In genomic region chr9:137759649-137760321, GRCh38 we compare ENCODE assay signal across 15 cellular contexts.
DNase-seq lines count a peak whose midpoint lies in the region; ATAC-seq, FAIRE-seq and TF ChIP-seq lines count a peak whose summit lies in the region.
"Had no signal": no experiment of that assay in that cellular context is flagged by ENCODE, and none has a peak within 500 bp of the region (broad histone marks: within the 10 kb centered on the region; RNA-seq: fewer than 3 reads in every experiment).

No MANE protein-coding gene starts in this region.

- no peaks in the 10 kb centered on the region for H3K27me3 Mint-ChIP-seq in type B pancreatic cell

- H2BK15ac ChIP-seq in mesendoderm (replicated peaks; ENCODE audit: low read depth): no peak overlapping the region

- no peak overlapping the region for H3K4me2 ChIP-seq in HepG2 (ENCODE audit: low read depth, low read length)
- H3K4me2 ChIP-seq in mesendoderm (ENCODE audit: low read length): no peak overlapping the region

- H3K36me3 Mint-ChIP-seq in type B pancreatic cell: peaks cover 62% of the 10 kb centered on the region

- H3K4me3 Mint-ChIP-seq in type B pancreatic cell: no peak overlapping the region

- WGBS in HepG2 (ENCODE audit: low lambda C conversion rate): 93% methylated on average over 24 of the region's 24 CpGs
- 76% methylated on average over 4 of the region's 24 CpGs for WGBS in right lobe of liver (ENCODE audit: insufficient coverage, low coverage, low lambda C conversion rate, missing lambda C conversion rate)
- WGBS in mesendoderm (ENCODE audit: extremely low coverage, insufficient coverage, low lambda C conversion rate): no CpG with 5 or more reads among the region's 24 CpGs

- no peak for ATAC-seq in HepG2
- no peak for ATAC-seq in right lobe of liver
- no peak for ATAC-seq in left colon

- intact Hi-C loops in HepG2 (cut with micrococcal nuclease; ENCODE audit: unreplicated experiment): no loop called here
- intact Hi-C loops in right lobe of liver (cut with DNase I): no loop called here
- intact Hi-C loops in left colon (cut with DNase I, micrococcal nuclease): no loop called here

- H3K9me3 ChIP-seq in HepG2 (ENCODE audit: low read length): no peaks in the 10 kb centered on the region
- no peaks in the 10 kb centered on the region for H3K9me3 ChIP-seq in right lobe of liver

- H3K23ac ChIP-seq in mesendoderm (ENCODE audit: low read length): no peak overlapping the region

- peaks cover 7% of the 10 kb centered on the region for H3K9me3 Mint-ChIP-seq in type B pancreatic cell

- TF ChIP-seq RAD21 in HepG2 (CRISPR knock-in tag; IDR thresholded peaks at IDR 0.05): no peak

- CTCF ChIA-PET in HepG2 (lab: Yijun Ruan, JAX; ENCODE audit: low intra/inter-chr PET ratio, low total read pairs): no interaction called here

- H3K4me1 ChIP-seq in HepG2 (ENCODE audit: insufficient read depth, low read length) (no peaks in the 10 kb centered on the region), right lobe of liver (peaks cover 0 to 11% (median 5%) of the 10 kb centered on the region in 4 donors), mesendoderm (ENCODE audit: control insufficient read depth, low read depth, low read length) (no peaks in the 10 kb centered on the region)

- H3K27me3 ChIP-seq in HepG2 (ENCODE audit: control insufficient read depth in 1 of 2, insufficient read depth in 2 of 2, low read length in 2 of 2) (no peaks in the 10 kb centered on the region), right lobe of liver (no peaks in the 10 kb centered on the region), mesendoderm (ENCODE audit: insufficient read depth, low read length, poor library complexity) (no peaks in the 10 kb centered on the region)

- H2AK5ac ChIP-seq in mesendoderm (ENCODE audit: low read length): no peak overlapping the region

- H3K4ac ChIP-seq in mesendoderm (ENCODE audit: low read depth, low read length): no peak overlapping the region

- H3K27ac Mint-ChIP-seq in type B pancreatic cell: no peak overlapping the region

- no peaks in the 10 kb centered on the region for H4K20me1 ChIP-seq in HepG2 (ENCODE audit: insufficient read depth, low read length)

- H3K36me3 ChIP-seq in HepG2 (replicated peaks in 1 of 2; ENCODE audit: control insufficient read depth in 1 of 2, insufficient read depth in 2 of 2, low read length in 2 of 2): peaks cover 24 to 68% of the 10 kb centered on the region in 2 experiments
- peaks cover 0 to 61% (median 16%) of the 10 kb centered on the region in 4 donors for H3K36me3 ChIP-seq in right lobe of liver
- peaks cover 12% of the 10 kb centered on the region for H3K36me3 ChIP-seq in mesendoderm (ENCODE audit: control insufficient read depth, insufficient read depth, low read length)

- DNase-seq in HepG2 (ENCODE audit: low spot score) (no peak), right lobe of liver (no peak), SK-N-DZ (ENCODE audit: low spot score) (peak; percentile 40), mesendoderm (peak; percentile 77), dedifferentiated amniotic fluid mesenchymal stem cell (ENCODE audit: extremely low spot score) (no peak), left colon (no peak), H4 (ENCODE audit: low spot score) (no peak), type B pancreatic cell (ENCODE audit: extremely low spot score, unreplicated experiment) (no peak)
- DNase-seq: C1 segment of cervical spinal cord; GDM1; left ventricle myocardium inferior; NCI-H446 treated with DMSO at 0.1 percent for 48 hours; stimulated activated CD4-positive, alpha-beta T cell treated with anti-CD3 and anti-CD28 coated beads, Interleukin-1b, Interleukin-23, amount 100 ng/mL, for 48 hours; stimulated activated naive CD4-positive, alpha-beta T cell treated with Interleukin-2 at 50 U/mL for 16 hours had no signal

- TF ChIP-seq EP300 in HepG2 (IDR thresholded peaks at IDR 0.05; ENCODE audit: low read depth in 2 of 2, low read length in 2 of 2) (no peak), HepG2 (CRISPR knock-in tag; IDR thresholded peaks at IDR 0.05; ENCODE audit: borderline replicate concordance) (no peak)

- H3K9ac ChIP-seq in HepG2 (ENCODE audit: insufficient read depth, low read depth, low read length) (no peak overlapping the region), mesendoderm (ENCODE audit: low read length) (no peak overlapping the region)

- H2BK5ac ChIP-seq in mesendoderm (ENCODE audit: low read length): no peak overlapping the region

- no peak overlapping the region for H3K27ac ChIP-seq in HepG2 (ENCODE audit: extremely low read length, insufficient read depth, low read length)
- H3K27ac ChIP-seq in right lobe of liver: no peak overlapping the region
- H3K27ac ChIP-seq in mesendoderm (ENCODE audit: low read depth, low read length): no peak overlapping the region
- H3K27ac ChIP-seq: HL-60, left ventricle myocardium inferior had no signal

- TF ChIP-seq POLR2A in HepG2 (IDR thresholded peaks at IDR 0.05; ENCODE audit: insufficient read depth in 1 of 2, low read depth in 2 of 2, low read length in 2 of 2): no peak
- no peak for TF ChIP-seq POLR2A in right lobe of liver (IDR thresholded peaks at IDR 0.05)

- H3K4me3 ChIP-seq in HepG2 (replicated peaks in 1 of 3; ENCODE audit: insufficient read depth in 1 of 3, low read depth in 2 of 3, low read length in 3 of 3) (no peak overlapping the region), right lobe of liver (no peak overlapping the region), mesendoderm (ENCODE audit: low read length) (no peak overlapping the region)
- H3K4me3 ChIP-seq: left ventricle myocardium inferior had no signal

- no peaks in the 10 kb centered on the region for H3K79me2 ChIP-seq in HepG2 (ENCODE audit: insufficient read depth, low read length)
- peaks cover 1% of the 10 kb centered on the region for H3K79me2 ChIP-seq in mesendoderm (ENCODE audit: control insufficient read depth, insufficient read depth, low read length)

- no peak for FAIRE-seq in HepG2 (lab: Jason Lieb, UNC)

- POLR2A ChIA-PET in HepG2 (lab: Yijun Ruan, JAX): no interaction called here

- no TSS peak for BruUV-seq in HepG2 (replicated peaks; lab: Mats Ljungman, UMichigan)

- H4K8ac ChIP-seq in mesendoderm (ENCODE audit: low read depth, low read length): no peak overlapping the region

- H3K56ac ChIP-seq in mesendoderm (ENCODE audit: low read length): no peak overlapping the region

- in situ Hi-C loops in HepG2 (cut with HindIII; ENCODE audit: extremely low pct_ligation_motif_present, low pct_unique_long_range_greater_than_20kb): no loop called here

- H2BK120ac ChIP-seq in mesendoderm (ENCODE audit: low read depth, low read length): no peak overlapping the region

- TF ChIP-seq CTCF in HepG2 (CRISPR knock-in tag; IDR thresholded peaks at IDR 0.05): no peak
- no peak for TF ChIP-seq CTCF in right lobe of liver (IDR thresholded peaks at IDR 0.05)
- no peak for TF ChIP-seq CTCF in type B pancreatic cell (conservative IDR thresholded peaks at IDR 0.05)

- no peak overlapping the region for H3K18ac ChIP-seq in mesendoderm (ENCODE audit: low read length)

- peaks cover 10% of the 10 kb centered on the region for H3K79me1 ChIP-seq in mesendoderm (ENCODE audit: low read length)

- peaks cover 5% of the 10 kb centered on the region for H3K4me1 Mint-ChIP-seq in type B pancreatic cell (ENCODE audit: unreplicated experiment)

- H4K5ac ChIP-seq in mesendoderm (ENCODE audit: low read length): no peak overlapping the region

- no peak overlapping the region for H2AFZ ChIP-seq in HepG2 (ENCODE audit: low read length)

TF ChIP-seq in HepG2, 621 proteins besides CTCF, POLR2A, EP300 and RAD21 (continues in another document):
- TF ChIP-seq RFX1 (IDR thresholded peaks at IDR 0.05): peak; percentile 40; the same call in 1 of the 2 replicates

Comparison
In these comparisons a context has a peak if more than half of its experiments do, and no peak if none do; other contexts are left out.
1. DNase-seq: peak in SK-N-DZ (single experiment) and mesendoderm (single experiment); none in HepG2 (single experiment), right lobe of liver (0 of 3), dedifferentiated amniotic fluid mesenchymal stem cell (single experiment), left colon (0 of 2), H4 (single experiment) and type B pancreatic cell (single experiment).